Comparison of ENCODE assay signal across 8 cellular contexts in the genomic region with DNA sequence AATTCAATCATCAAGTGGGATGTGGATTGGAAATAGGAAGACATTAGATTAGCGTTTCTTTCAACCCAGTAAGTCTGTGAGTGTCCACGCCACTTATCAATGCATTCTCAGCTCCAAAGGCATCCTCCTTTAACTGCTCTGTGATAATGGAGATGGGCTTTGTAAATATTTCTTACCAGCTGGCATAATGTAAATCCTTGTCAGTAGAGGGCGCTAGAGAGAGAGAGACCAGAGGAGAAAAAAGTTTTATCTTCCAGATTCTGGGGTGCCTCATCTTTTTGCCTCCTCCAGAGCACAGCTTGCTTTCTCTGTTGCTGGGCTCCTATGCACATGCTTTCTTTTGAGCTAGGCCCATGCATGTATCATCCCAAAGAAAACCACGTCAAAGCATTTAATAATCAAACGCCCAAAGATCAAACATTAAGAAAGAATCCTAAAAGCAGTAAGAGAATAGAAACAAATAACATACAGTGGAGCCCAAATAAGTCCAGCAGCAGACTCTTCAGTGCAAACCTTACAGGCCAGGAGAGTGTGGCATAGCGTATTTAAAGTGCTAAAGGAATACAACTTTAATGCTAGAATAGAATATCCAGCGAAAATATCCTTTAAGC. TPM values are rescaled to one million over a fixed set of nuclear protein-coding genes. Genes with fewer than 3 reads are reported as not detected.
A peak's percentile ranks its signal among the peaks of the same experiment; 100 is the strongest.
DNase-seq lines count a peak whose midpoint lies in the region; ATAC-seq and TF ChIP-seq lines count a peak whose summit lies in the region.

No MANE protein-coding gene starts in this region.

- H4K20me1 ChIP-seq in OCI-LY1 (ENCODE audit: insufficient read depth, low read length) = no peaks in the 10 kb centered on the region

- no peak overlapping the region for H3K9ac ChIP-seq in OCI-LY1 (ENCODE audit: low read length)

- no peak overlapping the region for H3K27ac ChIP-seq in OCI-LY1 (ENCODE audit: low read depth, low read length, poor library complexity, severe bottlenecking)
- H3K27ac ChIP-seq in psoas muscle = no peak overlapping the region
- no peak overlapping the region for H3K27ac ChIP-seq in effector memory CD4-positive, alpha-beta T cell (ENCODE audit: insufficient read depth, low read length, poor library complexity, severe bottlenecking)

- DNase-seq in DMS114 treated with DMSO at 0.1 percent for 48 hours (lab: John Stamatoyannopoulos, UW; ENCODE audit: unreplicated experiment) (peak; percentile 0), H7 (peak; percentile 65), psoas muscle (no peak), hippocampal formation (lab: John Stamatoyannopoulos, UW) (no peak)
- peak; percentile 21 for DNase-seq in effector CD4-positive, alpha-beta T cell
- no peak for DNase-seq in effector memory CD4-positive, alpha-beta T cell
- DNase-seq in stimulated activated CD4-positive, alpha-beta T cell treated with anti-CD3 and anti-CD28 coated beads, Interleukin-4, amount 100 ng/mL, for 4 hours = no peak

- 44 to 62% (median 59%) methylated on average over 7 of the region's 7 CpGs for WGBS in psoas muscle, 3 donors

- H3K4me2 ChIP-seq in OCI-LY1 (ENCODE audit: low read length) = no peak overlapping the region

- H3K27me3 ChIP-seq in H7 (ENCODE audit: control insufficient read depth, insufficient read depth, low read length) = no peaks in the 10 kb centered on the region
- H3K27me3 ChIP-seq in OCI-LY1 (ENCODE audit: insufficient read depth, low read length) = no peaks in the 10 kb centered on the region
- H3K27me3 ChIP-seq in psoas muscle (ENCODE audit: insufficient read depth in 3 of 3, low read length in 2 of 3) = no peaks in the 10 kb centered on the region
- no peaks in the 10 kb centered on the region for H3K27me3 ChIP-seq in effector memory CD4-positive, alpha-beta T cell (replicated peaks; ENCODE audit: control insufficient read depth, insufficient read depth, low read length, poor library complexity, severe bottlenecking)

- ATAC-seq in psoas muscle = peak in 1 of 4 donors; percentile 33

- intact Hi-C loops in psoas muscle (cut with DNase I) = loop anchor here in 1 of 2 donors (5.0 to 10.0 kb wide), 2 partner anchors 34 to 729 kb away; no protein-coding TSS in a partner anchor

- no peaks in the 10 kb centered on the region for H3K4me1 ChIP-seq in OCI-LY1 (ENCODE audit: insufficient read depth, low read length, severe bottlenecking)
- no peaks in the 10 kb centered on the region for H3K4me1 ChIP-seq in psoas muscle
- H3K4me1 ChIP-seq in effector memory CD4-positive, alpha-beta T cell (ENCODE audit: control insufficient read depth, insufficient read depth, low read length, poor library complexity, severe bottlenecking) = peaks cover 5% of the 10 kb centered on the region

- H3K9me3 ChIP-seq in OCI-LY1 (ENCODE audit: low read length) (no peaks in the 10 kb centered on the region), psoas muscle (no peaks in the 10 kb centered on the region)
- H3K9me3 ChIP-seq in effector memory CD4-positive, alpha-beta T cell (ENCODE audit: control insufficient read depth, low read length) = no peaks in the 10 kb centered on the region

- H3K79me2 ChIP-seq in OCI-LY1 (ENCODE audit: insufficient read depth, low read length) = no peaks in the 10 kb centered on the region

- H3K4me3 ChIP-seq in H7 (ENCODE audit: insufficient read depth, low read depth, low read length) (no peak overlapping the region), OCI-LY1 (ENCODE audit: low read depth, low read length, poor library complexity, severe bottlenecking) (no peak overlapping the region), psoas muscle (no peak overlapping the region)
- no peak overlapping the region for H3K4me3 ChIP-seq in effector memory CD4-positive, alpha-beta T cell (ENCODE audit: insufficient read depth, low read depth, low read length, poor library complexity, severe bottlenecking)

- H2AFZ ChIP-seq in OCI-LY1 (ENCODE audit: low read length) = no peak overlapping the region

- no peaks in the 10 kb centered on the region for H3K36me3 ChIP-seq in H7 (replicated peaks; ENCODE audit: control insufficient read depth, insufficient read depth, low read length)
- no peaks in the 10 kb centered on the region for H3K36me3 ChIP-seq in OCI-LY1 (ENCODE audit: insufficient read depth, low read length)
- no peaks in the 10 kb centered on the region for H3K36me3 ChIP-seq in psoas muscle (ENCODE audit: insufficient read depth in 1 of 2, low read depth in 1 of 2)
- no peaks in the 10 kb centered on the region for H3K36me3 ChIP-seq in effector memory CD4-positive, alpha-beta T cell (ENCODE audit: control insufficient read depth, insufficient read depth, low read length)

- no peaks in the 10 kb centered on the region for H3F3A ChIP-seq in OCI-LY1 (ENCODE audit: insufficient read depth, low read length)

- H3K9me2 ChIP-seq in OCI-LY1 (ENCODE audit: low read depth, low read length) = no peaks in the 10 kb centered on the region

- TF ChIP-seq CTCF in OCI-LY1 (IDR thresholded peaks at IDR 0.05; ENCODE audit: low read length) (peak; percentile 57), psoas muscle (IDR thresholded peaks at IDR 0.05) (peak; percentile 54)

RNA-seq across cellular contexts. Expression of a gene that starts 9.6 kb away (rescaled TPM):
- total RNA-seq in H7 (2014; rRNA removed; shearing (Covaris generic)) = 11.4 and 11.6 TPM in 2 replicates
- total RNA-seq in psoas muscle = 10 to 100 TPM; 27.9 to 48.6 (median 30.1) TPM
- polyA plus RNA-seq in psoas muscle = 10 to 100 TPM in 2 of 3 donors, 1 to 10 TPM in 1; 8.9 to 21.3 (median 10.5) TPM

Comparison
In these comparisons a context has a peak if more than half of its experiments do, and no peak if none do; other contexts are left out.
1. DNase-seq: peak in DMS114 treated with DMSO at 0.1 percent for 48 hours (single experiment), H7 (single experiment) and effector CD4-positive, alpha-beta T cell (single experiment); none in psoas muscle (0 of 2), hippocampal formation (0 of 2), effector memory CD4-positive, alpha-beta T cell (0 of 3) and stimulated activated CD4-positive, alpha-beta T cell treated with anti-CD3 and anti-CD28 coated beads, Interleukin-4, amount 100 ng/mL, for 4 hours (0 of 2).